27 cellular contexts compared by ENCODE assay signal in genomic region chr11:31214337-31214736, GRCh38.
"Had no signal": no experiment of that assay in that cellular context is flagged by ENCODE, and none has a peak within 500 bp of the region (broad histone marks: within the 10 kb centered on the region; RNA-seq: fewer than 3 reads in every experiment).

No MANE protein-coding gene starts in this region.

- H3K9me3 Mint-ChIP-seq: mesothelial cell of epicardium; naive B cell; nephron progenitor cell; stimulated activated memory B cell treated with anti-CD40 and anti-IgM and Interleukin-4, amounts not matched to agents 10 μg/mL and 1 μg/mL and 100 μg/mL, for 72 hours; stimulated activated naive CD8-positive, alpha-beta T cell treated with anti-CD3 and anti-CD28 coated beads, Interleukin-15, amount 100 ng/mL, for 72 hours had no signal

- H3K36me3 Mint-ChIP-seq: immature natural killer cell; mesothelial cell of epicardium; naive B cell; natural killer cell; stimulated activated memory B cell treated with anti-CD40 and anti-IgM and Interleukin-4, amounts not matched to agents 10 μg/mL and 1 μg/mL and 100 μg/mL, for 72 hours had no signal

- H3K9me3 ChIP-seq: left ventricle myocardium inferior, ovary, right atrium auricular region, right lobe of liver, testis, thyroid gland, transverse colon, upper lobe of left lung, vagina had no signal

- H3K4me1 Mint-ChIP-seq: immature natural killer cell; naive B cell; natural killer cell; stimulated activated memory B cell treated with anti-CD40 and anti-IgM and Interleukin-4, amounts not matched to agents 10 μg/mL and 1 μg/mL and 100 μg/mL, for 72 hours; stimulated activated naive CD8-positive, alpha-beta T cell treated with anti-CD3 and anti-CD28 coated beads, Interleukin-15, amount 100 ng/mL, for 72 hours had no signal

- H3K4me1 ChIP-seq: left ventricle myocardium inferior, right atrium auricular region, right lobe of liver, testis, thyroid gland, transverse colon, upper lobe of left lung, vagina had no signal

- H3K27me3 ChIP-seq: ovary, right atrium auricular region, testis, thyroid gland, transverse colon, upper lobe of left lung, vagina had no signal

- DNase-seq: immature natural killer cell; kidney; left ventricle myocardium inferior; mesendoderm; naive B cell; natural killer cell; nephron progenitor cell; ovary; right lobe of liver; stimulated activated CD4-positive, alpha-beta T cell treated with anti-CD3 and anti-CD28 coated beads, Interleukin-1b, Interleukin-23, amount 100 ng/mL, for 48 hours; stimulated activated CD4-positive, alpha-beta T cell treated with anti-CD3 and anti-CD28 coated beads, Interleukin-2, amount 100 ng/mL, for 48 hours; stimulated activated CD4-positive, alpha-beta T cell treated with anti-CD3 and anti-CD28 coated beads, Interleukin-4, amount 100 ng/mL, for 4 hours; stimulated activated CD8-positive, alpha-beta memory T cell treated with anti-CD3 and anti-CD28 coated beads, Interleukin-4, amount 100 ng/mL, for 48 hours; stimulated activated naive CD4-positive, alpha-beta T cell treated with Interleukin-2 at 50 U/mL for 16 hours; stimulated activated naive CD8-positive, alpha-beta T cell treated with anti-CD3 and anti-CD28 coated beads, Interleukin-15, amount 100 ng/mL, for 72 hours; substantia nigra; testis; thyroid gland; transverse colon; upper lobe of left lung had no signal

- H3K4me3 Mint-ChIP-seq: immature natural killer cell; mesothelial cell of epicardium; naive B cell; natural killer cell; nephron progenitor cell; stimulated activated memory B cell treated with anti-CD40 and anti-IgM and Interleukin-4, amounts not matched to agents 10 μg/mL and 1 μg/mL and 100 μg/mL, for 72 hours; stimulated activated naive CD8-positive, alpha-beta T cell treated with anti-CD3 and anti-CD28 coated beads, Interleukin-15, amount 100 ng/mL, for 72 hours had no signal

- H3K36me3 ChIP-seq: left ventricle myocardium inferior, ovary, right atrium auricular region, right lobe of liver, thyroid gland, transverse colon, upper lobe of left lung, vagina had no signal

- H3K4me3 ChIP-seq: left ventricle myocardium inferior, lung, ovary, right atrium auricular region, right lobe of liver, smooth muscle cell, testis, thyroid gland, transverse colon, upper lobe of left lung, vagina had no signal

- H3K27me3 Mint-ChIP-seq: naive B cell; progenitor cell of endocrine pancreas; stimulated activated memory B cell treated with anti-CD40 and anti-IgM and Interleukin-4, amounts not matched to agents 10 μg/mL and 1 μg/mL and 100 μg/mL, for 72 hours had no signal

- H3K27ac Mint-ChIP-seq: immature natural killer cell; mesothelial cell of epicardium; naive B cell; natural killer cell; nephron progenitor cell; progenitor cell of endocrine pancreas; stimulated activated memory B cell treated with anti-CD40 and anti-IgM and Interleukin-4, amounts not matched to agents 10 μg/mL and 1 μg/mL and 100 μg/mL, for 72 hours; stimulated activated naive CD8-positive, alpha-beta T cell treated with anti-CD3 and anti-CD28 coated beads, Interleukin-15, amount 100 ng/mL, for 72 hours had no signal

- H3K27ac ChIP-seq: left ventricle myocardium inferior, ovary, right atrium auricular region, right lobe of liver, testis, thyroid gland, transverse colon, upper lobe of left lung, vagina had no signal

- ATAC-seq: natural killer cell; right lobe of liver; stimulated activated memory B cell treated with anti-CD40 and anti-IgM and Interleukin-4, amounts not matched to agents 10 μg/mL and 1 μg/mL and 100 μg/mL, for 72 hours; stimulated activated naive CD8-positive, alpha-beta T cell treated with anti-CD3 and anti-CD28 coated beads, Interleukin-15, amount 100 ng/mL, for 72 hours had no signal
